1 cellular context compared by ENCODE assay signal in the genomic region with DNA sequence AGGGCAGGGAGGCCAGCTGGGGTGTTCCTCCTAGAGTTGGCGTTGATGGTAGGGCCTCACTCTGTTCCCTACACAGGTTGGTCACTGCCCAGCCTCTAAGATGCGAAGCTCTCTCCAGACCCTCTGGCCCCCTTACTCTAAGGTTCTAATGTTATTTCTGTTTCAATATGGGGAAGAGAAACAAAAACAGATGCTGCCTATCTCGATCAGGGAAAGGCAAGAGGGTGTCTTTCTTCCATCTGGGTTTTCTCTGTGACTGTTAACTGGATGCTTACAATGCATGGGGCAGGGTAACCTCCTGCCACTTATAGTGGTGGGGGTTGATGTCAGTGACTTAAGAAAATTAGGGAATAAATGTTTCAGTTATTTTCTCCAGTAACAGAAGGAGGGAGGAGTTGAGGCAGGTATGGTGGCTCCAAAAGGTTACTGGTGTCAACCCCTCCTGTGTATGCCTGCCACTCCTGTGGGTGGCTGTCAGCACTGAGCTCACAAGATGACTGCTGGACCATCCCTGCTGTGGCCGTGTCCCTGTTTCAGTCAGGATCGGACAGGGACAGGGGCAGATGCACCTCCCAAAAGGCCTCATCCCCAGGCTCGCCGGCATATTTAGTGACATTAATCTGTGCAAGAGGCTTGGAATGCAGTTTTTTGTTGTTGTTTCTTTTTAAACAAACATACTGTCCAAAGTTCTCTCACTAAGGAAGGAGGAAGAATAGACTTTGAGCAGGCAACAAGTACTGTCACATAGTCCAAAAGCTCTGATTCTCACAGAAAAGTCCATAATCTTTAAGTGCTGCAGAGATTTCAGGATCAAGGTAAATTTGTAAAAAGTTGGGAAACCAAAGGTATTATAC.
TF ChIP-seq lines count a peak whose summit lies in the region.

No MANE protein-coding gene starts in this region.

TF ChIP-seq in HepG2, 621 proteins besides CTCF, POLR2A, EP300 and RAD21:
- TF ChIP-seq ZNF570 (CRISPR knock-in tag; IDR thresholded peaks at IDR 0.05; ENCODE audit: borderline replicate concordance) = no peak
- TF ChIP-seq, protein P1, sequence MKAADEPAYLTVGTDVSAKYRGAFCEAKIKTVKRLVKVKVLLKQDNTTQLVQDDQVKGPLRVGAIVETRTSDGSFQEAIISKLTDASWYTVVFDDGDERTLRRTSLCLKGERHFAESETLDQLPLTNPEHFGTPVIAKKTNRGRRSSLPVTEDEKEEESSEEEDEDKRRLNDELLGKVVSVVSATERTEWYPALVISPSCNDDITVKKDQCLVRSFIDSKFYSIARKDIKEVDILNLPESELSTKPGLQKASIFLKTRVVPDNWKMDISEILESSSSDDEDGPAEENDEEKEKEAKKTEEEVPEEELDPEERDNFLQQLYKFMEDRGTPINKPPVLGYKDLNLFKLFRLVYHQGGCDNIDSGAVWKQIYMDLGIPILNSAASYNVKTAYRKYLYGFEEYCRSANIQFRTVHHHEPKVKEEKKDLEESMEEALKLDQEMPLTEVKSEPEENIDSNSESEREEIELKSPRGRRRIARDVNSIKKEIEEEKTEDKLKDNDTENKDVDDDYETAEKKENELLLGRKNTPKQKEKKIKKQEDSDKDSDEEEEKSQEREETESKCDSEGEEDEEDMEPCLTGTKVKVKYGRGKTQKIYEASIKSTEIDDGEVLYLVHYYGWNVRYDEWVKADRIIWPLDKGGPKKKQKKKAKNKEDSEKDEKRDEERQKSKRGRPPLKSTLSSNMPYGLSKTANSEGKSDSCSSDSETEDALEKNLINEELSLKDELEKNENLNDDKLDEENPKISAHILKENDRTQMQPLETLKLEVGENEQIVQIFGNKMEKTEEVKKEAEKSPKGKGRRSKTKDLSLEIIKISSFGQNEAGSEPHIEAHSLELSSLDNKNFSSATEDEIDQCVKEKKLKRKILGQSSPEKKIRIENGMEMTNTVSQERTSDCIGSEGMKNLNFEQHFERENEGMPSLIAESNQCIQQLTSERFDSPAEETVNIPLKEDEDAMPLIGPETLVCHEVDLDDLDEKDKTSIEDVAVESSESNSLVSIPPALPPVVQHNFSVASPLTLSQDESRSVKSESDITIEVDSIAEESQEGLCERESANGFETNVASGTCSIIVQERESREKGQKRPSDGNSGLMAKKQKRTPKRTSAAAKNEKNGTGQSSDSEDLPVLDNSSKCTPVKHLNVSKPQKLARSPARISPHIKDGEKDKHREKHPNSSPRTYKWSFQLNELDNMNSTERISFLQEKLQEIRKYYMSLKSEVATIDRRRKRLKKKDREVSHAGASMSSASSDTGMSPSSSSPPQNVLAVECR (CRISPR knock-in tag; IDR thresholded peaks at IDR 0.05; ENCODE audit: borderline replicate concordance) = no peak
- TF ChIP-seq ZNF205 (CRISPR knock-in tag; IDR thresholded peaks at IDR 0.05) = no peak
- TF ChIP-seq KDM1A (CRISPR knock-in tag; IDR thresholded peaks at IDR 0.05) = no peak
- TF ChIP-seq, protein P2, sequence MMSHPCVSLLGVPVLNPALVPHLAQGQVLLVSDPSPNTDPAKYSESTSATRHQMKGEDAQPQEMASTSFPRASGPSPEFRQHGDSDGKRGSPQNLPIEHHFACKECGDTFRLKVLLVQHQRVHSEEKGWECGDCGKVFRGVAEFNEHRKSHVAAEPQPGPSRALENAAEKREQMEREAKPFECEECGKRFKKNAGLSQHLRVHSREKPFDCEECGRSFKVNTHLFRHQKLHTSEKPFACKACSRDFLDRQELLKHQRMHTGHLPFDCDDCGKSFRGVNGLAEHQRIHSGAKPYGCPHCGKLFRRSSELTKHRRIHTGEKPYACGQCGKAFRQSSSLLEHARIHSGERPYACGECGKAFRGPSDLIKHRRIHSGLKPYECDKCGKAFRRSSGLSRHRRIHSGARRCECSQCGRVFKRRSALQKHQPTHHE (CRISPR knock-in tag; IDR thresholded peaks at IDR 0.05; ENCODE audit: borderline replicate concordance) = no peak
- no peak for TF ChIP-seq ZNF788 (CRISPR knock-in tag; IDR thresholded peaks at IDR 0.05; ENCODE audit: borderline replicate concordance)
TF ChIP-seq in HepG2: peak in this region for 0.
